In genomic region chr18:34959989-34960388, GRCh38 we compare ENCODE assay signal across 1 cellular context.
TF ChIP-seq lines count a peak whose summit lies in the region.

No MANE protein-coding gene starts in this region.

TF ChIP-seq in K562, 482 proteins besides CTCF, POLR2A, EP300 and RAD21:
- TF ChIP-seq NR3C1 (CRISPR knock-in tag; IDR thresholded peaks at IDR 0.05) (no peak), SRSF3 (IDR thresholded peaks at IDR 0.05; ENCODE audit: insufficient read depth, low read length) (no peak), PBX2 (CRISPR knock-in tag; IDR thresholded peaks at IDR 0.05; ENCODE audit: low read depth) (no peak), PBX2 (tag; conservative IDR thresholded peaks at IDR 0.05; ENCODE audit: low read depth) (peak; percentile 60; the same call in 1 of the 2 replicates), ARNT (IDR thresholded peaks at IDR 0.05) (no peak), FOS (IDR thresholded peaks at IDR 0.05; ENCODE audit: extremely low read depth, insufficient read length) (no peak), ARID4B (CRISPR knock-in tag; IDR thresholded peaks at IDR 0.05) (no peak), CREBBP (IDR thresholded peaks at IDR 0.05; ENCODE audit: low read depth, low read length) (no peak), RHOXF2B (CRISPR knock-in tag; conservative IDR thresholded peaks at IDR 0.05) (no peak), DNMT1 (IDR thresholded peaks at IDR 0.05) (no peak), HMG20B (CRISPR knock-in tag; IDR thresholded peaks at IDR 0.05) (no peak), DMBX1 (CRISPR knock-in tag; IDR thresholded peaks at IDR 0.05; ENCODE audit: borderline replicate concordance) (no peak), EZH2 (IDR thresholded peaks at IDR 0.05; ENCODE audit: borderline replicate concordance, low read depth, low read length) (no peak), GABPB1 (CRISPR knock-in tag; IDR thresholded peaks at IDR 0.05) (no peak), HOXB6 (CRISPR knock-in tag; IDR thresholded peaks at IDR 0.05; ENCODE audit: borderline replicate concordance) (no peak), MEIS2 (IDR thresholded peaks at IDR 0.05; ENCODE audit: partially characterized antibody) (peak; percentile 49), MIER1 (IDR thresholded peaks at IDR 0.05; ENCODE audit: low read depth) (no peak), NONO (IDR thresholded peaks at IDR 0.05; ENCODE audit: low read depth in 2 of 2, low read length in 1 of 2) (no peak)
